In genomic region chr15:68818671-68819450, GRCh38 we compare ENCODE assay signal across 8 cellular contexts. TPM values are rescaled to one million over a fixed set of nuclear protein-coding genes. Genes with fewer than 3 reads are reported as not detected.
DNase-seq lines count a peak whose midpoint lies in the region; ATAC-seq, FAIRE-seq and TF ChIP-seq lines count a peak whose summit lies in the region.

No MANE protein-coding gene starts in this region.

- H3K9me3 ChIP-seq in HAP-1 (no peaks in the 10 kb centered on the region), RWPE2 (ENCODE audit: severe bottlenecking) (no peaks in the 10 kb centered on the region), adipocyte (ENCODE audit: control insufficient read depth, low read length) (no peaks in the 10 kb centered on the region), left ventricle myocardium inferior (replicated peaks) (no peaks in the 10 kb centered on the region)

- no peaks in the 10 kb centered on the region for H3K9me3 Mint-ChIP-seq in progenitor cell of endocrine pancreas (ENCODE audit: low read depth)

- no peaks in the 10 kb centered on the region for H3K27me3 Mint-ChIP-seq in progenitor cell of endocrine pancreas

- TF ChIP-seq CTCF in AG10803 (conservative IDR thresholded peaks at IDR 0.05; ENCODE audit: low read length) (no peak), RWPE2 (IDR thresholded peaks at IDR 0.05; ENCODE audit: poor library complexity, severe bottlenecking) (no peak), left ventricle myocardium inferior (IDR thresholded peaks at IDR 0.05; ENCODE audit: borderline replicate concordance) (no peak), progenitor cell of endocrine pancreas (IDR thresholded peaks at IDR 0.05; ENCODE audit: unreplicated experiment) (no peak), D721Med (IDR thresholded peaks at IDR 0.05; ENCODE audit: insufficient read depth, missing control alignments) (no peak)

- H3K4me3 ChIP-seq in AG10803 (ENCODE audit: low read length) (peak overlapping the region; percentile 93), HAP-1 (peak overlapping the region; percentile 91), RWPE2 (ENCODE audit: severe bottlenecking) (peak overlapping the region; percentile 91), adipocyte (ENCODE audit: low read length) (peak overlapping the region; percentile 94), left ventricle myocardium inferior (peak overlapping the region; percentile 84)

- ATAC-seq in RWPE2 (ENCODE audit: low read depth) (no peak), HG03196 (IDR thresholded peaks at IDR 0.05; ENCODE audit: unreplicated experiment) (no peak)

- H3K4me3 Mint-ChIP-seq in progenitor cell of endocrine pancreas (ENCODE audit: low read depth), result peak overlapping the region; percentile 99

- H3K36me3 ChIP-seq in HAP-1 (replicated peaks) (peaks cover 28% of the 10 kb centered on the region), RWPE2 (ENCODE audit: low read depth) (0 out of 2 replicates have a peak, but pooled peaks cover 5% of the 10 kb centered on the region), adipocyte (ENCODE audit: control insufficient read depth, insufficient read depth, low read length, severe bottlenecking) (no peaks in the 10 kb centered on the region), left ventricle myocardium inferior (no peaks in the 10 kb centered on the region)

- FAIRE-seq in D721Med (lab: Jason Lieb, UNC), result no peak

- H3K4me1 Mint-ChIP-seq in progenitor cell of endocrine pancreas (ENCODE audit: low read depth), result peaks cover 38% of the 10 kb centered on the region

- H3K27me3 ChIP-seq in HAP-1 (ENCODE audit: low read depth) (no peaks in the 10 kb centered on the region), RWPE2 (ENCODE audit: insufficient read depth, poor library complexity, severe bottlenecking) (no peaks in the 10 kb centered on the region), adipocyte (replicated peaks; ENCODE audit: control insufficient read depth, insufficient read depth, low read length) (no peaks in the 10 kb centered on the region), left ventricle myocardium inferior (ENCODE audit: low read depth) (no peaks in the 10 kb centered on the region)

- peaks cover 2% of the 10 kb centered on the region for H3K36me3 Mint-ChIP-seq in progenitor cell of endocrine pancreas (ENCODE audit: insufficient read depth)

- H3K4me1 ChIP-seq in HAP-1 (peaks cover 43% of the 10 kb centered on the region), RWPE2 (ENCODE audit: insufficient read depth, poor library complexity, severe bottlenecking) (peaks cover 22% of the 10 kb centered on the region), adipocyte (ENCODE audit: control insufficient read depth, insufficient read depth, low read length) (peaks cover 23% of the 10 kb centered on the region), left ventricle myocardium inferior (peaks cover 83% of the 10 kb centered on the region)

- peak overlapping the region; percentile 99 for H3K9ac ChIP-seq in adipocyte (ENCODE audit: low read length)

- peak overlapping the region; percentile 97 for H3K27ac Mint-ChIP-seq in progenitor cell of endocrine pancreas

- intact Hi-C loops in left ventricle myocardium inferior (cut with micrococcal nuclease), result no loop called here

- DNase-seq in AG10803 (ENCODE audit: low read depth), result peak; percentile 46
- DNase-seq in HAP-1 (ENCODE audit: low spot score in 2 of 2), result peak; percentile 82 to 83
- DNase-seq in RWPE2 (ENCODE audit: low spot score), result no peak
- DNase-seq in adipocyte (ENCODE audit: low read depth), result peak; percentile 58
- peak; percentile 61 for DNase-seq in left ventricle myocardium inferior
- peak; percentile 53 for DNase-seq in progenitor cell of endocrine pancreas (ENCODE audit: low spot score, unreplicated experiment)
- no peak for DNase-seq in D721Med (ENCODE audit: insufficient read length, low spot score)

- peak overlapping the region; percentile 76 for H3K27ac ChIP-seq in RWPE2 (ENCODE audit: poor library complexity, severe bottlenecking)
- H3K27ac ChIP-seq in left ventricle myocardium inferior (replicated peaks), result peak overlapping the region; percentile 97

- in situ Hi-C loops in HAP-1 (cut with MboI; ENCODE audit: low sequenced_read_pairs), result no loop called here

RNA-seq across cellular contexts. Expression of gene ANP32A, which starts 1.8 kb away (rescaled TPM):
- total RNA-seq in left ventricle myocardium inferior (150 TPM), progenitor cell of endocrine pancreas (263 and 279 TPM in 2 replicates)

Comparison
In these comparisons a context has a peak if more than half of its experiments do, and no peak if none do; other contexts are left out.
1. DNase-seq: peak in AG10803 (single experiment), HAP-1 (2 of 2), adipocyte (single experiment), left ventricle myocardium inferior (single experiment) and progenitor cell of endocrine pancreas (single experiment); none in RWPE2 (single experiment) and D721Med (single experiment).
2. Peak in every context shown above with its lines, with median percentiles within 50 percentile points of each other: H3K4me3 ChIP-seq.